1 cellular context compared by ENCODE assay signal in the genomic region with DNA sequence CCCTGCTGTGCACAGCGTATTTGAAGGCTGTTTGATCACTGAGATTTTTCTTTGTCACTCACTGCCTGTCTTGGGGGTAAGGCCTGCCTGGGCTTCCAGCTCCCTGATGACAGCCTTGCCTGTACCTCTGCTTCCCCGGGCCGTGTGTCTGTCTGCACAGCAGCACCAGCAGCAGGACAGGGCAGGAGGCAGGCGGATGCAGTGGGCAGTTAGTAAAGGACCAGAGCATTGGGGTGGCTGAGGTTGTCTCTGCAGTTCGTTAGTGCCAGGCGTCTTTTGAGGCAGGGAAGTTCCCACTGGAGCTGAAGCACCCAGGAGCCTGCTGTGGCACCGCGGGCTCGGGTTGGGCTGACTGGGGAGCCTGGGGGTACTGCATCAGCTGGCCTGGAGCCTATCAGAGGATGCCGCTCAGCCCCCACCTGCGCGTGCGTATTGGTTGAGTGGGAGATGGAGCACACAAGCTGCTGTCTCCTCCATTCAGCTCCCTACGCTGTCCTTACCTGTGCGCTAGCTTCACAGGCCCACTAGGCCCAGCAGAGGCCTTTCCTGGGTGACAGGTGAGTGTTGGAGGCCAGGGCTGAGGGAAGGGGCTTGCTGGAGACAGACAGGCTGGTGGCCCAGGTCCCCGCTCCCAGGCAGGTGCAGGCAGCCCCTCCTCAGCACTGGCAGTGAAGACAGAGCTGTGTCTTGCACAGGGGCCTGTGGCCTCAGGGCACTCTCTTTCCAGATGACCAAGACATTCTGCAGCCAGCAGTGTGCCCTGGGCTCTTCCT.
TF ChIP-seq lines count a peak whose summit lies in the region.

No MANE protein-coding gene starts in this region.

TF ChIP-seq in HCT116, 20 proteins besides CTCF, POLR2A, EP300 and RAD21:
- TF ChIP-seq ZBTB33 (IDR thresholded peaks at IDR 0.05; ENCODE audit: extremely low read depth, insufficient replicate concordance, low read length) (no peak), SRF (IDR thresholded peaks at IDR 0.05; ENCODE audit: low read depth) (no peak), ZFX (IDR thresholded peaks at IDR 0.05) (no peak), ZNF274 (IDR thresholded peaks at IDR 0.05; ENCODE audit: low read depth, low read length) (no peak), SP1 (IDR thresholded peaks at IDR 0.05; ENCODE audit: low read depth) (no peak), ATF3 (IDR thresholded peaks at IDR 0.05) (no peak), EGR1 (IDR thresholded peaks at IDR 0.05; ENCODE audit: low read depth) (no peak), CBX3 (IDR thresholded peaks at IDR 0.05; ENCODE audit: low read depth) (no peak), SIN3A (IDR thresholded peaks at IDR 0.05; ENCODE audit: low read depth) (no peak), ELF1 (IDR thresholded peaks at IDR 0.05; ENCODE audit: borderline replicate concordance, low read depth) (no peak), YY1 (IDR thresholded peaks at IDR 0.05; ENCODE audit: extremely low read depth, insufficient replicate concordance, low read depth, low read length) (no peak), JUND (IDR thresholded peaks at IDR 0.05) (no peak), POLR2AphosphoS5 (IDR thresholded peaks at IDR 0.05; ENCODE audit: low read depth, low read length) (no peak), EZH2 (IDR thresholded peaks at IDR 0.05) (no peak), TCF7L2 (IDR thresholded peaks at IDR 0.05; ENCODE audit: borderline replicate concordance, extremely low read depth, insufficient read depth, insufficient read length) (no peak), FOSL1 (IDR thresholded peaks at IDR 0.05; ENCODE audit: low read depth) (no peak), CEBPB (IDR thresholded peaks at IDR 0.05; ENCODE audit: low read depth) (no peak)
- TF ChIP-seq, protein P1, sequence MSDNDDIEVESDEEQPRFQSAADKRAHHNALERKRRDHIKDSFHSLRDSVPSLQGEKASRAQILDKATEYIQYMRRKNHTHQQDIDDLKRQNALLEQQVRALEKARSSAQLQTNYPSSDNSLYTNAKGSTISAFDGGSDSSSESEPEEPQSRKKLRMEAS (IDR thresholded peaks at IDR 0.05), result no peak
